In the genomic region with DNA sequence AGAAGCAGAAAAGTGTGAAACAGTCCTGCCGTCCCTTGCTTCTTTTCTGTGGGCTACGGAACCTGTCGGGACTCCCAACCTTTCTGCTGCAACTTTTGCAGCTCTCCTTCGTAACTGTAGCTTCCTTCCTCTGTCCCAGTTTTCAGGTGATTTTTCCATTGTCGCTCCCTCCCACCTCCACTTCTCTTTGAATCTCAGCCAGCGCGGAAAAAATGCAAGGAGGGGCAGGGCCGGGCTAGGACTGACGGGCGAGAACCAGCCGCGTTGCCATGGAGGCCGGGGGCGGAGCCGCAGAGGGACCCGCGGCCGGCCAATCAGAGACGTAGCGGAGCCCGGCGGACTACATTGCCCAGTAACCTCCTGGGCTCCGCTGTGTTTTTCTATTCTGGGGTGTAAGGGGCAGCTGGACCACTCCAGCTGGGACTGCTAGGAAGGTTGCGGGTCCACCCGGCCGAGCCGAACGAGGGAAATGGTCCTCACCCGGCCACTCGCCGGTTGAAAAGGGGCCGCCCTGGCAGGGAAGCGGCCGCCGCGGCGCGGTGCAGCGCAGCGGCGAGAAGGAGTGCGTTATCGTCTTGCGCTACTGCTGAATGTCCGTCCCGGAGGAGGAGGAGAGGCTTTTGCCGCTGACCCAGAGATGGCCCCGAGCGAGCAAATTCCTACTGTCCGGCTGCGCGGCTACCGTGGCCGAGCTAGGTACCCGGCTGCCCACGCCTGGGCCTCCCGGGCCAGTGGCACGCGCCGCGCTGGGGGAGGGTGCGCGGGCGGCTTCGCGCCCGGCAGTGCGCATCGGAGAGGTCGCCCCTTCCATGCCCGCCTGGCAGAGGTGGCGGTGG, we compare ENCODE assay signal across 1 cellular context.
TF ChIP-seq lines count a peak whose summit lies in the region.

A gene with protein sequence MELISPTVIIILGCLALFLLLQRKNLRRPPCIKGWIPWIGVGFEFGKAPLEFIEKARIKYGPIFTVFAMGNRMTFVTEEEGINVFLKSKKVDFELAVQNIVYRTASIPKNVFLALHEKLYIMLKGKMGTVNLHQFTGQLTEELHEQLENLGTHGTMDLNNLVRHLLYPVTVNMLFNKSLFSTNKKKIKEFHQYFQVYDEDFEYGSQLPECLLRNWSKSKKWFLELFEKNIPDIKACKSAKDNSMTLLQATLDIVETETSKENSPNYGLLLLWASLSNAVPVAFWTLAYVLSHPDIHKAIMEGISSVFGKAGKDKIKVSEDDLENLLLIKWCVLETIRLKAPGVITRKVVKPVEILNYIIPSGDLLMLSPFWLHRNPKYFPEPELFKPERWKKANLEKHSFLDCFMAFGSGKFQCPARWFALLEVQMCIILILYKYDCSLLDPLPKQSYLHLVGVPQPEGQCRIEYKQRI (minus strand): TSS at position 216 of the 836 bp plus-strand sequence. CDS start 236 bp downstream, outside the sequence.
A gene with protein sequence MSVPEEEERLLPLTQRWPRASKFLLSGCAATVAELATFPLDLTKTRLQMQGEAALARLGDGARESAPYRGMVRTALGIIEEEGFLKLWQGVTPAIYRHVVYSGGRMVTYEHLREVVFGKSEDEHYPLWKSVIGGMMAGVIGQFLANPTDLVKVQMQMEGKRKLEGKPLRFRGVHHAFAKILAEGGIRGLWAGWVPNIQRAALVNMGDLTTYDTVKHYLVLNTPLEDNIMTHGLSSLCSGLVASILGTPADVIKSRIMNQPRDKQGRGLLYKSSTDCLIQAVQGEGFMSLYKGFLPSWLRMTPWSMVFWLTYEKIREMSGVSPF (plus strand): TSS at position 373 of the 836 bp plus-strand sequence. CDS start 218 bp downstream, at position 591.

TF ChIP-seq in K562, 482 proteins besides CTCF, POLR2A, EP300 and RAD21 (continued from another document and continues in another):
- TF ChIP-seq CREB3L1 (IDR thresholded peaks at IDR 0.05; ENCODE audit: borderline replicate concordance, low read depth) (peak; percentile 56; the same call in 1 of the 2 replicates), CXXC5 (CRISPR knock-in tag; IDR thresholded peaks at IDR 0.05) (peak; percentile 74), PHF8 (IDR thresholded peaks at IDR 0.05; ENCODE audit: borderline replicate concordance, low read length) (no peak), BCL6 (CRISPR knock-in tag; IDR thresholded peaks at IDR 0.05) (no peak), ATF7 (IDR thresholded peaks at IDR 0.05) (0 out of 2 replicates have a peak, but pooled peaks have one; percentile 23), CTBP1 (IDR thresholded peaks at IDR 0.05; ENCODE audit: borderline replicate concordance) (0 out of 2 replicates have a peak, but pooled peaks have one; percentile 32), NRF1 (conservative IDR thresholded peaks at IDR 0.05 in 1 of 2, IDR thresholded peaks at IDR 0.05 in 1 of 2) (peak; percentile 71 to 74), SIRT6 (IDR thresholded peaks at IDR 0.05; ENCODE audit: low read depth, low read length) (no peak), PBX2 (CRISPR knock-in tag; IDR thresholded peaks at IDR 0.05; ENCODE audit: low read depth) (no peak), PBX2 (tag; conservative IDR thresholded peaks at IDR 0.05; ENCODE audit: low read depth) (peak; percentile 78), KLF16 (IDR thresholded peaks at IDR 0.05) (0 out of 2 replicates have a peak, but pooled peaks have one; percentile 31), MXI1 (IDR thresholded peaks at IDR 0.05; ENCODE audit: low read depth, low read length) (peak; percentile 54; the same call in 1 of the 2 replicates), ZSCAN29 (IDR thresholded peaks at IDR 0.05) (no peak), TCF7 (IDR thresholded peaks at IDR 0.05; ENCODE audit: borderline replicate concordance) (no peak), ZNF124 (CRISPR knock-in tag; IDR thresholded peaks at IDR 0.05) (no peak), KDM5B (IDR thresholded peaks at IDR 0.05; ENCODE audit: insufficient replicate concordance, low read depth, low read length) (no peak), PCBP1 (IDR thresholded peaks at IDR 0.05; ENCODE audit: low read depth, low read length, poor library complexity, severe bottlenecking) (no peak), SMARCC2 (IDR thresholded peaks at IDR 0.05; ENCODE audit: low read depth) (no peak), BRD4 (IDR thresholded peaks at IDR 0.05) (no peak), EHMT2 (IDR thresholded peaks at IDR 0.05) (no peak), FOXM1 (IDR thresholded peaks at IDR 0.05; ENCODE audit: low read depth) (no peak), FOXM1 (CRISPR knock-in tag; IDR thresholded peaks at IDR 0.05; ENCODE audit: low read depth) (no peak), ATF1 (CRISPR knock-in tag; IDR thresholded peaks at IDR 0.05) (no peak), ATF1 (tag; IDR thresholded peaks at IDR 0.05) (peak; percentile 39), ZNF316 (IDR thresholded peaks at IDR 0.05) (no peak), TGIF2 (CRISPR knock-in tag; IDR thresholded peaks at IDR 0.05) (no peak), FOXP1 (CRISPR knock-in tag; IDR thresholded peaks at IDR 0.05) (no peak), ZNF445 (CRISPR knock-in tag; IDR thresholded peaks at IDR 0.05; ENCODE audit: low read depth) (no peak), RBFOX2 (IDR thresholded peaks at IDR 0.05; ENCODE audit: low read depth, low read length) (peak; percentile 30; the same call in 1 of the 2 replicates), POU5F1 (IDR thresholded peaks at IDR 0.05; ENCODE audit: borderline replicate concordance, low read depth, low read length, partially characterized antibody) (no peak), HDAC8 (tag; IDR thresholded peaks at IDR 0.05) (0 out of 2 replicates have a peak, but pooled peaks have one; percentile 55), HCFC1 (IDR thresholded peaks at IDR 0.05; ENCODE audit: low read depth, low read length) (peak; percentile 83)
- TF ChIP-seq, protein P1, sequence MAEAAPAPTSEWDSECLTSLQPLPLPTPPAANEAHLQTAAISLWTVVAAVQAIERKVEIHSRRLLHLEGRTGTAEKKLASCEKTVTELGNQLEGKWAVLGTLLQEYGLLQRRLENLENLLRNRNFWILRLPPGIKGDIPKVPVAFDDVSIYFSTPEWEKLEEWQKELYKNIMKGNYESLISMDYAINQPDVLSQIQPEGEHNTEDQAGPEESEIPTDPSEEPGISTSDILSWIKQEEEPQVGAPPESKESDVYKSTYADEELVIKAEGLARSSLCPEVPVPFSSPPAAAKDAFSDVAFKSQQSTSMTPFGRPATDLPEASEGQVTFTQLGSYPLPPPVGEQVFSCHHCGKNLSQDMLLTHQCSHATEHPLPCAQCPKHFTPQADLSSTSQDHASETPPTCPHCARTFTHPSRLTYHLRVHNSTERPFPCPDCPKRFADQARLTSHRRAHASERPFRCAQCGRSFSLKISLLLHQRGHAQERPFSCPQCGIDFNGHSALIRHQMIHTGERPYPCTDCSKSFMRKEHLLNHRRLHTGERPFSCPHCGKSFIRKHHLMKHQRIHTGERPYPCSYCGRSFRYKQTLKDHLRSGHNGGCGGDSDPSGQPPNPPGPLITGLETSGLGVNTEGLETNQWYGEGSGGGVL (CRISPR knock-in tag; IDR thresholded peaks at IDR 0.05), result no peak
- TF ChIP-seq, protein P2, sequence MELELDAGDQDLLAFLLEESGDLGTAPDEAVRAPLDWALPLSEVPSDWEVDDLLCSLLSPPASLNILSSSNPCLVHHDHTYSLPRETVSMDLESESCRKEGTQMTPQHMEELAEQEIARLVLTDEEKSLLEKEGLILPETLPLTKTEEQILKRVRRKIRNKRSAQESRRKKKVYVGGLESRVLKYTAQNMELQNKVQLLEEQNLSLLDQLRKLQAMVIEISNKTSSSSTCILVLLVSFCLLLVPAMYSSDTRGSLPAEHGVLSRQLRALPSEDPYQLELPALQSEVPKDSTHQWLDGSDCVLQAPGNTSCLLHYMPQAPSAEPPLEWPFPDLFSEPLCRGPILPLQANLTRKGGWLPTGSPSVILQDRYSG (tag; conservative IDR thresholded peaks at IDR 0.05; ENCODE audit: low read depth), result no peak
- TF ChIP-seq, protein P3, sequence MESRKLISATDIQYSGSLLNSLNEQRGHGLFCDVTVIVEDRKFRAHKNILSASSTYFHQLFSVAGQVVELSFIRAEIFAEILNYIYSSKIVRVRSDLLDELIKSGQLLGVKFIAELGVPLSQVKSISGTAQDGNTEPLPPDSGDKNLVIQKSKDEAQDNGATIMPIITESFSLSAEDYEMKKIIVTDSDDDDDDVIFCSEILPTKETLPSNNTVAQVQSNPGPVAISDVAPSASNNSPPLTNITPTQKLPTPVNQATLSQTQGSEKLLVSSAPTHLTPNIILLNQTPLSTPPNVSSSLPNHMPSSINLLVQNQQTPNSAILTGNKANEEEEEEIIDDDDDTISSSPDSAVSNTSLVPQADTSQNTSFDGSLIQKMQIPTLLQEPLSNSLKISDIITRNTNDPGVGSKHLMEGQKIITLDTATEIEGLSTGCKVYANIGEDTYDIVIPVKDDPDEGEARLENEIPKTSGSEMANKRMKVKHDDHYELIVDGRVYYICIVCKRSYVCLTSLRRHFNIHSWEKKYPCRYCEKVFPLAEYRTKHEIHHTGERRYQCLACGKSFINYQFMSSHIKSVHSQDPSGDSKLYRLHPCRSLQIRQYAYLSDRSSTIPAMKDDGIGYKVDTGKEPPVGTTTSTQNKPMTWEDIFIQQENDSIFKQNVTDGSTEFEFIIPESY (CRISPR knock-in tag; IDR thresholded peaks at IDR 0.05), result no peak
- TF ChIP-seq, protein P4, sequence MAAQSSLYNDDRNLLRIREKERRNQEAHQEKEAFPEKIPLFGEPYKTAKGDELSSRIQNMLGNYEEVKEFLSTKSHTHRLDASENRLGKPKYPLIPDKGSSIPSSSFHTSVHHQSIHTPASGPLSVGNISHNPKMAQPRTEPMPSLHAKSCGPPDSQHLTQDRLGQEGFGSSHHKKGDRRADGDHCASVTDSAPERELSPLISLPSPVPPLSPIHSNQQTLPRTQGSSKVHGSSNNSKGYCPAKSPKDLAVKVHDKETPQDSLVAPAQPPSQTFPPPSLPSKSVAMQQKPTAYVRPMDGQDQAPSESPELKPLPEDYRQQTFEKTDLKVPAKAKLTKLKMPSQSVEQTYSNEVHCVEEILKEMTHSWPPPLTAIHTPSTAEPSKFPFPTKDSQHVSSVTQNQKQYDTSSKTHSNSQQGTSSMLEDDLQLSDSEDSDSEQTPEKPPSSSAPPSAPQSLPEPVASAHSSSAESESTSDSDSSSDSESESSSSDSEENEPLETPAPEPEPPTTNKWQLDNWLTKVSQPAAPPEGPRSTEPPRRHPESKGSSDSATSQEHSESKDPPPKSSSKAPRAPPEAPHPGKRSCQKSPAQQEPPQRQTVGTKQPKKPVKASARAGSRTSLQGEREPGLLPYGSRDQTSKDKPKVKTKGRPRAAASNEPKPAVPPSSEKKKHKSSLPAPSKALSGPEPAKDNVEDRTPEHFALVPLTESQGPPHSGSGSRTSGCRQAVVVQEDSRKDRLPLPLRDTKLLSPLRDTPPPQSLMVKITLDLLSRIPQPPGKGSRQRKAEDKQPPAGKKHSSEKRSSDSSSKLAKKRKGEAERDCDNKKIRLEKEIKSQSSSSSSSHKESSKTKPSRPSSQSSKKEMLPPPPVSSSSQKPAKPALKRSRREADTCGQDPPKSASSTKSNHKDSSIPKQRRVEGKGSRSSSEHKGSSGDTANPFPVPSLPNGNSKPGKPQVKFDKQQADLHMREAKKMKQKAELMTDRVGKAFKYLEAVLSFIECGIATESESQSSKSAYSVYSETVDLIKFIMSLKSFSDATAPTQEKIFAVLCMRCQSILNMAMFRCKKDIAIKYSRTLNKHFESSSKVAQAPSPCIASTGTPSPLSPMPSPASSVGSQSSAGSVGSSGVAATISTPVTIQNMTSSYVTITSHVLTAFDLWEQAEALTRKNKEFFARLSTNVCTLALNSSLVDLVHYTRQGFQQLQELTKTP (IDR thresholded peaks at IDR 0.05; ENCODE audit: low read depth in 1 of 2, partially characterized antibody in 2 of 2), result peak in 1 of 2 experiments; percentile 43
- TF ChIP-seq, protein P5, sequence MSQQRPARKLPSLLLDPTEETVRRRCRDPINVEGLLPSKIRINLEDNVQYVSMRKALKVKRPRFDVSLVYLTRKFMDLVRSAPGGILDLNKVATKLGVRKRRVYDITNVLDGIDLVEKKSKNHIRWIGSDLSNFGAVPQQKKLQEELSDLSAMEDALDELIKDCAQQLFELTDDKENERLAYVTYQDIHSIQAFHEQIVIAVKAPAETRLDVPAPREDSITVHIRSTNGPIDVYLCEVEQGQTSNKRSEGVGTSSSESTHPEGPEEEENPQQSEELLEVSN (IDR thresholded peaks at IDR 0.05; ENCODE audit: borderline replicate concordance in 1 of 2, extremely low read depth in 1 of 2, insufficient read depth in 1 of 2, insufficient read length in 1 of 2, low read depth in 1 of 2, low read length in 1 of 2, poor library complexity in 1 of 2, severe bottlenecking in 1 of 2), result peak in 1 of 2 experiments; percentile 51
- TF ChIP-seq, protein P6, sequence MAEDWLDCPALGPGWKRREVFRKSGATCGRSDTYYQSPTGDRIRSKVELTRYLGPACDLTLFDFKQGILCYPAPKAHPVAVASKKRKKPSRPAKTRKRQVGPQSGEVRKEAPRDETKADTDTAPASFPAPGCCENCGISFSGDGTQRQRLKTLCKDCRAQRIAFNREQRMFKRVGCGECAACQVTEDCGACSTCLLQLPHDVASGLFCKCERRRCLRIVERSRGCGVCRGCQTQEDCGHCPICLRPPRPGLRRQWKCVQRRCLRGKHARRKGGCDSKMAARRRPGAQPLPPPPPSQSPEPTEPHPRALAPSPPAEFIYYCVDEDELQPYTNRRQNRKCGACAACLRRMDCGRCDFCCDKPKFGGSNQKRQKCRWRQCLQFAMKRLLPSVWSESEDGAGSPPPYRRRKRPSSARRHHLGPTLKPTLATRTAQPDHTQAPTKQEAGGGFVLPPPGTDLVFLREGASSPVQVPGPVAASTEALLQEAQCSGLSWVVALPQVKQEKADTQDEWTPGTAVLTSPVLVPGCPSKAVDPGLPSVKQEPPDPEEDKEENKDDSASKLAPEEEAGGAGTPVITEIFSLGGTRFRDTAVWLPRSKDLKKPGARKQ (CRISPR knock-in tag; IDR thresholded peaks at IDR 0.05), result no peak
